ENCODE assay signal across 1 cellular context in genomic region chr1:9270290-9270900, GRCh38.
TF ChIP-seq lines count a peak whose summit lies in the region.

No MANE protein-coding gene starts in this region.

TF ChIP-seq in IMR-90, 13 proteins besides CTCF, POLR2A, EP300 and RAD21 (continued from another document):
- TF ChIP-seq USF2 (IDR thresholded peaks at IDR 0.05; ENCODE audit: low read depth, low read length): no peak
- no peak for TF ChIP-seq MAFK (IDR thresholded peaks at IDR 0.05; ENCODE audit: low read depth, low read length)
- TF ChIP-seq MXI1 (IDR thresholded peaks at IDR 0.05; ENCODE audit: borderline replicate concordance, low read depth, low read length): no peak
- TF ChIP-seq NFE2L2 (IDR thresholded peaks at IDR 0.05; ENCODE audit: low read depth, low read length): no peak
- TF ChIP-seq RFX5 (IDR thresholded peaks at IDR 0.05; ENCODE audit: low read depth, low read length): no peak
- TF ChIP-seq RCOR1 (IDR thresholded peaks at IDR 0.05; ENCODE audit: insufficient replicate concordance, low read length): no peak
- no peak for TF ChIP-seq CHD1 (IDR thresholded peaks at IDR 0.05; ENCODE audit: low read depth, low read length)
- no peak for TF ChIP-seq MAZ (IDR thresholded peaks at IDR 0.05; ENCODE audit: borderline replicate concordance, low read depth, low read length)
- TF ChIP-seq FOS (IDR thresholded peaks at IDR 0.05; ENCODE audit: low read depth, low read length): no peak
- no peak for TF ChIP-seq SMC3 (IDR thresholded peaks at IDR 0.05; ENCODE audit: low read depth, low read length)
- no peak for TF ChIP-seq ELK1 (IDR thresholded peaks at IDR 0.05; ENCODE audit: borderline replicate concordance, low read depth, low read length)
